ENCODE assay signal across 8 cellular contexts in genomic region chr12:111406474-111407370, GRCh38. TPM values are rescaled to one million over a fixed set of nuclear protein-coding genes. Genes with fewer than 3 reads are reported as not detected.
A peak's percentile ranks its signal among the peaks of the same experiment; 100 is the strongest.
DNase-seq lines count a peak whose midpoint lies in the region; ATAC-seq and TF ChIP-seq lines count a peak whose summit lies in the region.

No MANE protein-coding gene starts in this region.

- peaks cover 37 to 87% (median 63%) of the 10 kb centered on the region in 4 donors for H3K4me1 Mint-ChIP-seq in CD4-positive, alpha-beta memory T cell
- H3K4me1 Mint-ChIP-seq in activated naive CD4-positive, alpha-beta T cell treated with anti-CD3 and anti-CD28 coated beads, Interleukin-2, amount 50 U/mL, for 24 hours, result peaks cover 52% of the 10 kb centered on the region

- no peaks in the 10 kb centered on the region for H3K27me3 ChIP-seq in CD4-positive, alpha-beta memory T cell (ENCODE audit: insufficient read depth, low read length)
- no peaks in the 10 kb centered on the region for H3K27me3 ChIP-seq in NT2/D1 (ENCODE audit: insufficient read depth, insufficient read length)
- no peaks in the 10 kb centered on the region for H3K27me3 ChIP-seq in right atrium auricular region
- no peaks in the 10 kb centered on the region for H3K27me3 ChIP-seq in skeletal muscle tissue (ENCODE audit: control insufficient read depth in 3 of 3, insufficient read depth in 3 of 3, low read length in 3 of 3)

- peaks cover 0 to 8% of the 10 kb centered on the region in 2 donors for H3K36me3 Mint-ChIP-seq in CD4-positive, alpha-beta memory T cell
- H3K36me3 Mint-ChIP-seq in activated naive CD4-positive, alpha-beta T cell treated with anti-CD3 and anti-CD28 coated beads, Interleukin-2, amount 50 U/mL, for 24 hours, result no peaks in the 10 kb centered on the region

- peak overlapping the region; percentile 93 for H3K9ac ChIP-seq in NT2/D1 (ENCODE audit: insufficient read length, low read depth)
- peak overlapping the region; percentile 77 to 91 (median 88) for H3K9ac ChIP-seq in skeletal muscle tissue (ENCODE audit: low read depth in 1 of 3, low read length in 3 of 3)

- H3K36me3 ChIP-seq in CD4-positive, alpha-beta memory T cell (ENCODE audit: insufficient read depth, low read length), result no peaks in the 10 kb centered on the region
- H3K36me3 ChIP-seq in NT2/D1 (ENCODE audit: insufficient read depth, insufficient read length, low read length), result peaks cover 10% of the 10 kb centered on the region
- no peaks in the 10 kb centered on the region for H3K36me3 ChIP-seq in right atrium auricular region
- no peaks in the 10 kb centered on the region for H3K36me3 ChIP-seq in skeletal muscle tissue (ENCODE audit: control insufficient read depth in 3 of 3, insufficient read depth in 3 of 3, low read length in 3 of 3)

- TF ChIP-seq CTCF in right atrium auricular region (IDR thresholded peaks at IDR 0.05), result no peak

- DNase-seq in CD4-positive, alpha-beta memory T cell, result peak; percentile 40 to 87 (median 41)
- DNase-seq in NT2/D1 (ENCODE audit: low read depth, low spot score) (no peak), right atrium auricular region (ENCODE audit: low spot score) (no peak)

- CTCF ChIA-PET in CD4-positive, alpha-beta memory T cell (lab: Charles Lee; ENCODE audit: partially characterized antibody), result interaction anchor here (2.5 to 23.0 kb wide), 3 partner anchors 10 to 45 kb away, joined by 16 to 1282 read pairs (median 34); no protein-coding TSS in a partner anchor

- POLR2A ChIA-PET in CD4-positive, alpha-beta memory T cell (lab: Charles Lee; ENCODE audit: partially characterized antibody), result interaction anchor here (1.9 to 22.3 kb wide), 3 partner anchors 10 to 40 kb away, joined by 4 to 683 read pairs (median 258); no protein-coding TSS in a partner anchor

- H3K4me1 ChIP-seq in CD4-positive, alpha-beta memory T cell (ENCODE audit: insufficient read depth, low read length), result peaks cover 76% of the 10 kb centered on the region
- H3K4me1 ChIP-seq in NT2/D1 (ENCODE audit: insufficient read depth, insufficient read length) (peaks cover 35% of the 10 kb centered on the region), right atrium auricular region (peaks cover 0 to 88% of the 10 kb centered on the region in 2 donors), skeletal muscle tissue (ENCODE audit: control insufficient read depth in 3 of 3, insufficient read depth in 3 of 3, low read length in 3 of 3) (peaks cover 54 to 79% (median 72%) of the 10 kb centered on the region in 3 donors)

- H3K27ac Mint-ChIP-seq in CD4-positive, alpha-beta memory T cell, result peak overlapping the region; percentile 89 to 95 (median 93)
- peak overlapping the region; percentile 79 for H3K27ac Mint-ChIP-seq in activated naive CD4-positive, alpha-beta T cell treated with anti-CD3 and anti-CD28 coated beads, Interleukin-2, amount 50 U/mL, for 24 hours

- no peaks in the 10 kb centered on the region for H3K9me3 ChIP-seq in CD4-positive, alpha-beta memory T cell (ENCODE audit: control insufficient read depth in 1 of 2, low read length in 2 of 2)
- H3K9me3 ChIP-seq in NT2/D1 (ENCODE audit: insufficient read depth, low read length), result no peaks in the 10 kb centered on the region
- H3K9me3 ChIP-seq in right atrium auricular region, result no peaks in the 10 kb centered on the region
- H3K9me3 ChIP-seq in skeletal muscle tissue (ENCODE audit: control insufficient read depth in 3 of 3, low read length in 3 of 3), result no peaks in the 10 kb centered on the region

- H3K4me3 Mint-ChIP-seq in CD4-positive, alpha-beta memory T cell, result peak overlapping the region; percentile 90 to 96 (median 92)
- H3K4me3 Mint-ChIP-seq in activated naive CD4-positive, alpha-beta T cell treated with anti-CD3 and anti-CD28 coated beads, Interleukin-2, amount 50 U/mL, for 24 hours, result peak overlapping the region; percentile 90

- peak overlapping the region; percentile 53 to 90 for H3K4me3 ChIP-seq in CD4-positive, alpha-beta memory T cell (ENCODE audit: low read length in 2 of 2)
- peak overlapping the region; percentile 92 for H3K4me3 ChIP-seq in NT2/D1 (ENCODE audit: insufficient read length, low read depth)
- H3K4me3 ChIP-seq in right atrium auricular region, result peak overlapping the region; percentile 85 to 92
- peak overlapping the region; percentile 75 to 87 (median 86) for H3K4me3 ChIP-seq in skeletal muscle tissue (ENCODE audit: low read length in 3 of 3)

- peaks cover 0 to under 1% (median 0%) of the 10 kb centered on the region in 8 donors for H3K9me3 Mint-ChIP-seq in CD4-positive, alpha-beta memory T cell
- no peaks in the 10 kb centered on the region for H3K9me3 Mint-ChIP-seq in activated naive CD4-positive, alpha-beta T cell treated with anti-CD3 and anti-CD28 coated beads, Interleukin-2, amount 50 U/mL, for 24 hours

- no peaks in the 10 kb centered on the region for H3K27me3 Mint-ChIP-seq in CD4-positive, alpha-beta memory T cell
- H3K27me3 Mint-ChIP-seq in activated naive CD4-positive, alpha-beta T cell treated with anti-CD3 and anti-CD28 coated beads, Interleukin-2, amount 50 U/mL, for 24 hours, result no peaks in the 10 kb centered on the region

- peak overlapping the region; percentile 97 for H3K27ac ChIP-seq in CD4-positive, alpha-beta memory T cell (ENCODE audit: low read depth, low read length)
- peak overlapping the region; percentile 93 to 96 for H3K27ac ChIP-seq in right atrium auricular region
- H3K27ac ChIP-seq in skeletal muscle tissue (ENCODE audit: low read depth, low read length), result peak overlapping the region; percentile 84

- intact Hi-C loops in CD4-positive, alpha-beta memory T cell (cut with micrococcal nuclease), result no loop called here

- ATAC-seq in HG03159 (IDR thresholded peaks at IDR 0.05; ENCODE audit: unreplicated experiment) (no peak), HG02884 (IDR thresholded peaks at IDR 0.05; ENCODE audit: unreplicated experiment) (no peak), HG02571 (IDR thresholded peaks at IDR 0.05; ENCODE audit: unreplicated experiment) (no peak)

RNA-seq across cellular contexts. Expression of gene SH2B3, which starts 1.0 kb away (rescaled TPM):
- 10 to 100 TPM; 25.3 to 28.2 TPM for total RNA-seq in CD4-positive, alpha-beta memory T cell
- 10 to 100 TPM in 1 of 2 donors, 1 to 10 TPM in 1; 4.2 to 14.2 TPM for polyA plus RNA-seq in CD4-positive, alpha-beta memory T cell
- total RNA-seq in right atrium auricular region (10 to 100 TPM; 42.6 to 47.4 TPM), skeletal muscle tissue (7.8 TPM)

RNA-seq across cellular contexts. Expression of gene PHETA1, which starts 37.8 kb away (rescaled TPM):
- total RNA-seq in CD4-positive, alpha-beta memory T cell, result 1 to 10 TPM; 4.7 to 6.4 TPM
- polyA plus RNA-seq in CD4-positive, alpha-beta memory T cell, result 1 to 10 TPM in 1 of 2 donors, under 1 TPM in 1; 0.24 to 1.4 TPM
- total RNA-seq in right atrium auricular region, result 10 to 100 TPM; 11.5 to 13.4 TPM
- 2.6 TPM for total RNA-seq in skeletal muscle tissue

Comparison
In these comparisons a context has a peak if more than half of its experiments do, and no peak if none do; other contexts are left out.
1. DNase-seq: peak in CD4-positive, alpha-beta memory T cell (5 of 5); none in NT2/D1 (single experiment) and right atrium auricular region (single experiment).
2. Peak in every context shown above with its lines, with median percentiles within 50 percentile points of each other: H3K27ac ChIP-seq and H3K4me3 ChIP-seq.